Comparison of ENCODE assay signal across 17 cellular contexts in genomic region chr6:134523051-134523450, GRCh38.
A peak's percentile ranks its signal among the peaks of the same experiment; 100 is the strongest.
DNase-seq lines count a peak whose midpoint lies in the region; ATAC-seq and TF ChIP-seq lines count a peak whose summit lies in the region.
"Had no signal": no experiment of that assay in that cellular context is flagged by ENCODE, and none has a peak within 500 bp of the region (broad histone marks: within the 10 kb centered on the region; RNA-seq: fewer than 3 reads in every experiment).

No MANE protein-coding gene starts in this region.

- peak overlapping the region; percentile 3 for H3K27ac Mint-ChIP-seq in activated CD8-positive, alpha-beta T cell treated with anti-CD3 and anti-CD28 coated beads for 36 hours
- H3K27ac Mint-ChIP-seq in activated CD8-positive, alpha-beta T cell treated with anti-CD3 and anti-CD28 coated beads, Interleukin-2, amount 10 ng/mL, durations not matched to agents 7 days and 5 days = no peak overlapping the region

- POLR2A ChIA-PET in activated CD8-positive, alpha-beta T cell treated with anti-CD3 and anti-CD28 coated beads for 36 hours (lab: Charles Lee) = no interaction called here
- POLR2A ChIA-PET in activated CD8-positive, alpha-beta T cell treated with anti-CD3 and anti-CD28 coated beads, Interleukin-2, amount 10 ng/mL, durations not matched to agents 7 days and 5 days (lab: Charles Lee) = interaction anchor here (0.6 kb wide), 1 partner anchor 70 kb away, joined by 3 read pairs; no protein-coding TSS in a partner anchor

- DNase-seq in activated CD8-positive, alpha-beta T cell treated with anti-CD3 and anti-CD28 coated beads for 36 hours = no peak
- DNase-seq in activated CD8-positive, alpha-beta T cell treated with anti-CD3 and anti-CD28 coated beads, Interleukin-2, amount 10 ng/mL, durations not matched to agents 7 days and 5 days = no peak
- DNase-seq in right lobe of liver = no peak
- no peak for DNase-seq in NCI-H2171 (lab: John Stamatoyannopoulos, UW)
- no peak for DNase-seq in NCI-H524 treated with DMSO at 0.1 percent for 48 hours (lab: John Stamatoyannopoulos, UW)
- DNase-seq in HuH-7.5 (ENCODE audit: low spot score) = no peak
- DNase-seq: 8988T; ACHN; Calu3; CD4-positive, CD25-positive, alpha-beta regulatory T cell; DMS79; GM23248 had no signal

- H3K27me3 Mint-ChIP-seq in activated CD8-positive, alpha-beta T cell treated with anti-CD3 and anti-CD28 coated beads for 36 hours = no peaks in the 10 kb centered on the region
- H3K27me3 Mint-ChIP-seq in activated CD8-positive, alpha-beta T cell treated with anti-CD3 and anti-CD28 coated beads, Interleukin-2, amount 10 ng/mL, durations not matched to agents 7 days and 5 days (ENCODE audit: low read depth) = no peaks in the 10 kb centered on the region
- H3K27me3 Mint-ChIP-seq: CD4-positive, CD25-positive, alpha-beta regulatory T cell had no signal

- no peak overlapping the region for H3K4me3 Mint-ChIP-seq in activated CD8-positive, alpha-beta T cell treated with anti-CD3 and anti-CD28 coated beads for 36 hours
- no peak overlapping the region for H3K4me3 Mint-ChIP-seq in activated CD8-positive, alpha-beta T cell treated with anti-CD3 and anti-CD28 coated beads, Interleukin-2, amount 10 ng/mL, durations not matched to agents 7 days and 5 days
- H3K4me3 Mint-ChIP-seq: CD4-positive, CD25-positive, alpha-beta regulatory T cell had no signal

- H3K27ac ChIP-seq in right lobe of liver (peak overlapping the region; percentile 23 to 87 (median 59)), neutrophil (peak overlapping the region; percentile 71)
- H3K27ac ChIP-seq: BLaER1 treated with 17β-estradiol and CSF1 and Interleukin-3, amounts not matched to agents 10 nM and 100 nM; GM23248; HL-60 had no signal

- peaks cover 46% of the 10 kb centered on the region for H3K4me1 Mint-ChIP-seq in activated CD8-positive, alpha-beta T cell treated with anti-CD3 and anti-CD28 coated beads for 36 hours (ENCODE audit: low read depth)
- peaks cover 35% of the 10 kb centered on the region for H3K4me1 Mint-ChIP-seq in activated CD8-positive, alpha-beta T cell treated with anti-CD3 and anti-CD28 coated beads, Interleukin-2, amount 10 ng/mL, durations not matched to agents 7 days and 5 days (ENCODE audit: low read depth)

- H3K27me3 ChIP-seq in right lobe of liver = no peaks in the 10 kb centered on the region
- no peaks in the 10 kb centered on the region for H3K27me3 ChIP-seq in neutrophil

- H3K36me3 Mint-ChIP-seq in activated CD8-positive, alpha-beta T cell treated with anti-CD3 and anti-CD28 coated beads for 36 hours (ENCODE audit: low read depth) = no peaks in the 10 kb centered on the region
- peaks cover 6% of the 10 kb centered on the region for H3K36me3 Mint-ChIP-seq in activated CD8-positive, alpha-beta T cell treated with anti-CD3 and anti-CD28 coated beads, Interleukin-2, amount 10 ng/mL, durations not matched to agents 7 days and 5 days (ENCODE audit: low read depth)
- H3K36me3 Mint-ChIP-seq: CD4-positive, CD25-positive, alpha-beta regulatory T cell had no signal

- H3K4me1 ChIP-seq in right lobe of liver (peaks cover 0 to 65% (median 28%) of the 10 kb centered on the region in 4 donors), neutrophil (ENCODE audit: control insufficient read depth in 1 of 2, insufficient read depth in 1 of 2, low read depth in 1 of 2, low read length in 1 of 2) (peaks cover 25 to 36% of the 10 kb centered on the region in 2 experiments)

- no peaks in the 10 kb centered on the region for H3K9me3 ChIP-seq in right lobe of liver
- H3K9me3 ChIP-seq in neutrophil = no peaks in the 10 kb centered on the region
- H3K9me3 ChIP-seq: BLaER1 treated with 17β-estradiol and CSF1 and Interleukin-3, amounts not matched to agents 10 nM and 100 nM had no signal

- no peak for ATAC-seq in activated CD8-positive, alpha-beta T cell treated with anti-CD3 and anti-CD28 coated beads for 36 hours
- ATAC-seq in activated CD8-positive, alpha-beta T cell treated with anti-CD3 and anti-CD28 coated beads, Interleukin-2, amount 10 ng/mL, durations not matched to agents 7 days and 5 days = no peak
- peak; percentile 39 to 73 (median 52) for ATAC-seq in right lobe of liver
- ATAC-seq: GM12878, HCT116 had no signal

- H3K4me3 ChIP-seq in right lobe of liver = no peak overlapping the region
- no peak overlapping the region for H3K4me3 ChIP-seq in neutrophil (ENCODE audit: low read depth in 1 of 2, low read length in 1 of 2)
- H3K4me3 ChIP-seq: BLaER1 treated with 17β-estradiol and CSF1 and Interleukin-3, amounts not matched to agents 10 nM and 100 nM; GM12878; GM23248 had no signal

- no peak for TF ChIP-seq POLR2A in right lobe of liver (IDR thresholded peaks at IDR 0.05)

- CTCF ChIA-PET in activated CD8-positive, alpha-beta T cell treated with anti-CD3 and anti-CD28 coated beads for 36 hours (lab: Charles Lee) = interaction anchor here (0.6 to 1.3 kb wide), 4 partner anchors 8 to 190 kb away, joined by 3 to 4 read pairs (median 3); no protein-coding TSS in a partner anchor
- CTCF ChIA-PET in activated CD8-positive, alpha-beta T cell treated with anti-CD3 and anti-CD28 coated beads, Interleukin-2, amount 10 ng/mL, durations not matched to agents 7 days and 5 days (lab: Charles Lee) = interaction anchor here (0.9 kb wide), 1 partner anchor 118 kb away, joined by 3 read pairs; no protein-coding TSS in a partner anchor

- intact Hi-C loops in activated CD8-positive, alpha-beta T cell treated with anti-CD3 and anti-CD28 coated beads for 36 hours (cut with micrococcal nuclease) = loop anchor here (10.0 kb wide), 1 partner anchor 348 kb away; no protein-coding TSS in a partner anchor
- intact Hi-C loops in right lobe of liver (cut with DNase I) = no loop called here

- H3K9me3 Mint-ChIP-seq in activated CD8-positive, alpha-beta T cell treated with anti-CD3 and anti-CD28 coated beads for 36 hours = no peaks in the 10 kb centered on the region
- no peaks in the 10 kb centered on the region for H3K9me3 Mint-ChIP-seq in activated CD8-positive, alpha-beta T cell treated with anti-CD3 and anti-CD28 coated beads, Interleukin-2, amount 10 ng/mL, durations not matched to agents 7 days and 5 days (ENCODE audit: insufficient read depth)
- H3K9me3 Mint-ChIP-seq: CD4-positive, CD25-positive, alpha-beta regulatory T cell had no signal

- no peak for TF ChIP-seq CTCF in activated CD8-positive, alpha-beta T cell treated with anti-CD3 and anti-CD28 coated beads for 36 hours (IDR thresholded peaks at IDR 0.05)
- TF ChIP-seq CTCF in right lobe of liver (IDR thresholded peaks at IDR 0.05) (no peak), neutrophil (IDR thresholded peaks at IDR 0.05) (no peak)

- H3K36me3 ChIP-seq in right lobe of liver (no peaks in the 10 kb centered on the region), neutrophil (no peaks in the 10 kb centered on the region)
- H3K36me3 ChIP-seq: BLaER1 treated with 17β-estradiol and CSF1 and Interleukin-3, amounts not matched to agents 10 nM and 100 nM had no signal

- 30% methylated on average over 1 of the region's 1 CpG for WGBS in right lobe of liver (ENCODE audit: insufficient coverage, low coverage, low lambda C conversion rate, missing lambda C conversion rate)

Comparison
In these comparisons a context has a peak if more than half of its experiments do, and no peak if none do; other contexts are left out.
1. ATAC-seq: peak in right lobe of liver (4 of 4); none in activated CD8-positive, alpha-beta T cell treated with anti-CD3 and anti-CD28 coated beads for 36 hours (single experiment) and activated CD8-positive, alpha-beta T cell treated with anti-CD3 and anti-CD28 coated beads, Interleukin-2, amount 10 ng/mL, durations not matched to agents 7 days and 5 days (single experiment).